19 cellular contexts compared by ENCODE assay signal in genomic region chr10:126425051-126425450, GRCh38. TPM values are rescaled to one million over a fixed set of nuclear protein-coding genes. Genes with fewer than 3 reads are reported as not detected.
DNase-seq lines count a peak whose midpoint lies in the region; ATAC-seq and TF ChIP-seq lines count a peak whose summit lies in the region.
"Had no signal": no experiment of that assay in that cellular context is flagged by ENCODE, and none has a peak within 500 bp of the region (broad histone marks: within the 10 kb centered on the region; RNA-seq: fewer than 3 reads in every experiment).

No MANE protein-coding gene starts in this region.

- no peaks in the 10 kb centered on the region for H3K27me3 Mint-ChIP-seq in MCF 10A (ENCODE audit: insufficient read depth, unreplicated experiment)

- no TSS peak for BruUV-seq in MCF 10A (replicated peaks; lab: Mats Ljungman, UMichigan)

- H3K27me3 ChIP-seq in breast epithelium (no peaks in the 10 kb centered on the region), adipocyte (replicated peaks; ENCODE audit: control insufficient read depth, insufficient read depth, low read length) (no peaks in the 10 kb centered on the region)

- peaks cover 21% of the 10 kb centered on the region for H3K4me1 Mint-ChIP-seq in MCF 10A (ENCODE audit: insufficient read depth, unreplicated experiment)
- H3K4me1 Mint-ChIP-seq: B cell had no signal

- no peak for TF ChIP-seq CTCF in MCF 10A (IDR thresholded peaks at IDR 0.05; ENCODE audit: unreplicated experiment)
- TF ChIP-seq CTCF in breast epithelium (IDR thresholded peaks at IDR 0.05) = no peak

- CTCF ChIA-PET in MCF 10A (lab: Yijun Ruan, JAX) = no interaction called here

- peaks cover 5 to 9% of the 10 kb centered on the region in 2 donors for H3K9me3 ChIP-seq in breast epithelium
- peaks cover 14% of the 10 kb centered on the region for H3K9me3 ChIP-seq in adipocyte (ENCODE audit: control insufficient read depth, low read length)
- H3K9me3 ChIP-seq: HAP-1 had no signal

- peaks cover 8% of the 10 kb centered on the region for H3K9me3 Mint-ChIP-seq in MCF 10A (ENCODE audit: unreplicated experiment)

- no peaks in the 10 kb centered on the region for H3K36me3 ChIP-seq in breast epithelium
- no peaks in the 10 kb centered on the region for H3K36me3 ChIP-seq in adipocyte (ENCODE audit: control insufficient read depth, insufficient read depth, low read length, severe bottlenecking)
- H3K36me3 ChIP-seq: HAP-1 had no signal

- no peak for ATAC-seq in HG02870 (IDR thresholded peaks at IDR 0.05; ENCODE audit: unreplicated experiment)

- H3K4me1 ChIP-seq in breast epithelium = no peaks in the 10 kb centered on the region
- H3K4me1 ChIP-seq in adipocyte (ENCODE audit: control insufficient read depth, insufficient read depth, low read length) = peaks cover 21% of the 10 kb centered on the region
- H3K4me1 ChIP-seq: HAP-1 had no signal

- no peak overlapping the region for H3K4me3 Mint-ChIP-seq in MCF 10A (ENCODE audit: unreplicated experiment)
- H3K4me3 Mint-ChIP-seq: B cell, HFFc6 had no signal

- no peak for TF ChIP-seq POLR2A in breast epithelium (IDR thresholded peaks at IDR 0.05)

- no peaks in the 10 kb centered on the region for H3K36me3 Mint-ChIP-seq in MCF 10A (ENCODE audit: insufficient read depth, unreplicated experiment)
- H3K36me3 Mint-ChIP-seq: CD4-positive, alpha-beta memory T cell had no signal

- H3K27ac ChIP-seq in breast epithelium = no peak overlapping the region
- H3K27ac ChIP-seq: 22Rv1 had no signal

- POLR2A ChIA-PET in MCF 10A (lab: Yijun Ruan, JAX) = no interaction called here

- H3K4me3 ChIP-seq in breast epithelium = no peak overlapping the region
- H3K4me3 ChIP-seq in adipocyte (ENCODE audit: low read length) = no peak overlapping the region
- H3K4me3 ChIP-seq: HAP-1 had no signal

- no peak overlapping the region for H3K9ac ChIP-seq in adipocyte (ENCODE audit: low read length)

- intact Hi-C loops in MCF 10A (cut with micrococcal nuclease) = no loop called here
- intact Hi-C loops in breast epithelium (cut with DNase I; ENCODE audit: low total_unique reads) = no loop called here

- H3K27ac Mint-ChIP-seq in MCF 10A (ENCODE audit: low read depth, unreplicated experiment) = peak overlapping the region; percentile 84
- H3K27ac Mint-ChIP-seq: B cell, HFFc6 had no signal

- DNase-seq in MCF 10A (ENCODE audit: unreplicated experiment) (peak; percentile 38), breast epithelium (ENCODE audit: low spot score in 2 of 2) (no peak), ELF-1 (ENCODE audit: low read depth, low spot score) (peak; percentile 37), adipocyte (ENCODE audit: low read depth) (peak; percentile 15), renal cortical epithelial cell (ENCODE audit: low read depth) (peak; percentile 12), NCI-H1048 (lab: John Stamatoyannopoulos, UW) (no peak)
- DNase-seq in activated effector memory CD4-positive, alpha-beta T cell treated with Interleukin-2 at 50 U/mL for 16 hours = no peak
- DNase-seq: C1 segment of cervical spinal cord; Calu3; CD4-positive, alpha-beta memory T cell; COR-L47; DMS53; DMS79 treated with DMSO at 0.1 percent for 48 hours; GOT3; HFFc6 had no signal

RNA-seq across cellular contexts. Expression of gene ADAM12, which starts 36.8 kb away (rescaled TPM):
- total RNA-seq in MCF 10A (2022) (2.2 and 3.1 TPM in 2 replicates), breast epithelium (10 to 100 TPM in 2 of 3 donors, 1 to 10 TPM in 1; 8.6 to 16.4 (median 13.9) TPM), renal cortical epithelial cell (19.4 and 26.2 TPM in 2 replicates)
- total RNA-seq: Calu3 had no signal

Comparison
In these comparisons a context has a peak if more than half of its experiments do, and no peak if none do; other contexts are left out.
1. DNase-seq: peak in MCF 10A (single experiment), ELF-1 (single experiment), adipocyte (single experiment) and renal cortical epithelial cell (single experiment); none in breast epithelium (0 of 2), activated effector memory CD4-positive, alpha-beta T cell treated with Interleukin-2 at 50 U/mL for 16 hours (single experiment) and NCI-H1048 (single experiment).